ENCODE assay signal across 13 cellular contexts in the genomic region with DNA sequence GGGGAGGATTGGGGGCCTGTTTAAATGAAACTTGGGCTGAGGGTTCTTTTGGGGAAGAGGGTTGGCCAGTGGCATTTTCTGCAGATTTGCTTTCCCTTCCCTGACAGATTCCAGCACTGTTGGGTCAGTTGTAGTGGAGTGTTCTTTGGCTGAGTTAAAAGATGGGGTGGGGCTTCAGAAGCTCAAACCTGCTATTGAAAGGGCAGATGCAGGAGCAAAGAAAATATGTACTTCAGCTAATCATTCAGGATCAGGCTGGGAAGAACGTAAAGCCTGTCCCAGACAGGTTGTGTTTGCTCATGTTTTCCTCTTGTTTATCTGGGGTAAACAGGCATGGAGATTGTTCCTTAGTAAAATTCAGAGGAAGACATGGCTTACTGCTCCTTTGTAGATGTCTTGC. TPM values are rescaled to one million over a fixed set of nuclear protein-coding genes. Genes with fewer than 3 reads are reported as not detected.
DNase-seq lines count a peak whose midpoint lies in the region; ATAC-seq, FAIRE-seq and TF ChIP-seq lines count a peak whose summit lies in the region.
"Had no signal": no experiment of that assay in that cellular context is flagged by ENCODE, and none has a peak within 500 bp of the region (broad histone marks: within the 10 kb centered on the region; RNA-seq: fewer than 3 reads in every experiment).

No MANE protein-coding gene starts in this region.

- TF ChIP-seq POLR2A in A549 (IDR thresholded peaks at IDR 0.05; ENCODE audit: low read length) (no peak), gastroesophageal sphincter (IDR thresholded peaks at IDR 0.05) (no peak)

- peaks cover 3% of the 10 kb centered on the region for H3K9me3 Mint-ChIP-seq in neural progenitor cell
- H3K9me3 Mint-ChIP-seq: activated CD4-positive, alpha-beta memory T cell treated with anti-CD3 and anti-CD28 coated beads for 36 hours had no signal

- POLR2A ChIA-PET in A549 (lab: Yijun Ruan, JAX): no interaction called here
- POLR2A ChIA-PET in RWPE1 (lab: Yijun Ruan, JAX; ENCODE audit: low non-redundant PET): no interaction called here

- H3K36me3 ChIP-seq in gastroesophageal sphincter (no peaks in the 10 kb centered on the region), neural progenitor cell (no peaks in the 10 kb centered on the region)

- peaks cover 2% of the 10 kb centered on the region for H3K27me3 Mint-ChIP-seq in neural progenitor cell (ENCODE audit: insufficient read depth, low read depth)

- H3K4me1 ChIP-seq in A549: peaks cover 23% of the 10 kb centered on the region
- H3K4me1 ChIP-seq in gastroesophageal sphincter: peaks cover 0 to 54% (median 4%) of the 10 kb centered on the region in 3 donors
- H3K4me1 ChIP-seq in neural progenitor cell: peaks cover 71% of the 10 kb centered on the region

- ATAC-seq in A549: peak in 1 of 2 experiments; percentile 13; a peak in 1 of 6 replicates
- no peak for ATAC-seq in gastroesophageal sphincter
- ATAC-seq in HG02623 (IDR thresholded peaks at IDR 0.05; ENCODE audit: unreplicated experiment): no peak
- ATAC-seq: naive thymus-derived CD4-positive, alpha-beta T cell had no signal

- no peak overlapping the region for H3K4me3 ChIP-seq in A549
- peak overlapping the region in 1 of 2 donors; percentile 84 for H3K4me3 ChIP-seq in gastroesophageal sphincter
- no peak overlapping the region for H3K4me3 ChIP-seq in neural progenitor cell
- H3K4me3 ChIP-seq in foreskin fibroblast (ENCODE audit: low read depth in 1 of 2, low read length in 2 of 2): no peak overlapping the region

- peaks cover 60% of the 10 kb centered on the region for H3F3A ChIP-seq in neural progenitor cell (ENCODE audit: low read depth)

- H3K4me3 Mint-ChIP-seq in neural progenitor cell: peak overlapping the region; percentile 59
- H3K4me3 Mint-ChIP-seq: activated CD4-positive, alpha-beta memory T cell treated with anti-CD3 and anti-CD28 coated beads for 36 hours; naive thymus-derived CD4-positive, alpha-beta T cell had no signal

- peaks cover 37% of the 10 kb centered on the region for H3K79me2 ChIP-seq in neural progenitor cell (ENCODE audit: low read depth)

- no peak for TF ChIP-seq CTCF in A549 (IDR thresholded peaks at IDR 0.05)
- no peak for TF ChIP-seq CTCF in RWPE1 (conservative IDR thresholded peaks at IDR 0.05; ENCODE audit: low read depth)
- no peak for TF ChIP-seq CTCF in gastroesophageal sphincter (IDR thresholded peaks at IDR 0.05)
- TF ChIP-seq CTCF in neural progenitor cell (IDR thresholded peaks at IDR 0.05): no peak
- no peak for TF ChIP-seq CTCF in foreskin fibroblast (IDR thresholded peaks at IDR 0.05; ENCODE audit: low read depth, low read length)

- H3K9me3 ChIP-seq in A549 (no peaks in the 10 kb centered on the region), gastroesophageal sphincter (no peaks in the 10 kb centered on the region), neural progenitor cell (ENCODE audit: low read depth) (no peaks in the 10 kb centered on the region)

- TF ChIP-seq RAD21 in A549 (conservative IDR thresholded peaks at IDR 0.05 in 1 of 2, IDR thresholded peaks at IDR 0.05 in 1 of 2): no peak

- TF ChIP-seq EP300 in A549 (IDR thresholded peaks at IDR 0.05): no peak
- TF ChIP-seq EP300 in gastroesophageal sphincter (IDR thresholded peaks at IDR 0.05): no peak

- no peak overlapping the region for H2AFZ ChIP-seq in neural progenitor cell (replicated peaks)

- H3K27ac Mint-ChIP-seq in neural progenitor cell: no peak overlapping the region
- H3K27ac Mint-ChIP-seq: activated CD4-positive, alpha-beta memory T cell treated with anti-CD3 and anti-CD28 coated beads for 36 hours; naive thymus-derived CD4-positive, alpha-beta T cell had no signal

- H3K36me3 Mint-ChIP-seq in neural progenitor cell: peaks cover 9% of the 10 kb centered on the region
- H3K36me3 Mint-ChIP-seq: activated CD4-positive, alpha-beta memory T cell treated with anti-CD3 and anti-CD28 coated beads for 36 hours had no signal

- H3K27ac ChIP-seq in A549 (no peak overlapping the region), RWPE1 (peak overlapping the region; percentile 18), gastroesophageal sphincter (peak overlapping the region in 3 of 4 donors; percentile 68 to 90 (median 88)), neural progenitor cell (no peak overlapping the region)

- H3K27me3 ChIP-seq in gastroesophageal sphincter (no peaks in the 10 kb centered on the region), neural progenitor cell (peaks cover 12% of the 10 kb centered on the region)

- no peak overlapping the region for H3K9ac ChIP-seq in neural progenitor cell

- 18% methylated on average over 1 of the region's 1 CpG for WGBS in A549 (ENCODE audit: missing lambda C conversion rate)
- WGBS in gastroesophageal sphincter (ENCODE audit: low coverage in 1 of 2), 2 donors: 40% methylated on average over 1 of the region's 1 CpG; no CpG with 5 or more reads in 1 of the 2 donors

- H3K4me1 Mint-ChIP-seq in neural progenitor cell: peaks cover 55% of the 10 kb centered on the region

- peak overlapping the region; percentile 25; the same call in 1 of the 3 replicates for H3K4me2 ChIP-seq in A549
- peak overlapping the region; percentile 67 for H3K4me2 ChIP-seq in neural progenitor cell

- peak in 1 of 2 experiments; percentile 26 for DNase-seq in A549 (ENCODE audit: low read depth in 1 of 2, low spot score in 1 of 2)
- no peak for DNase-seq in RWPE1 (ENCODE audit: low spot score)
- no peak for DNase-seq in neural progenitor cell (ENCODE audit: low spot score)
- no peak for DNase-seq in Ammon's horn (ENCODE audit: low spot score)
- DNase-seq in foreskin fibroblast: no peak
- no peak for DNase-seq in activated CD4-positive, alpha-beta T cell treated with anti-CD3 and anti-CD28 coated beads, Interleukin-2, amount 50 U/mL, for 4 hours
- DNase-seq: activated CD4-positive, alpha-beta memory T cell treated with anti-CD3 and anti-CD28 coated beads for 36 hours; activated effector memory CD4-positive, alpha-beta T cell treated with anti-CD3 and anti-CD28 coated beads, Interleukin-2, amount 50 U/mL, for 16 hours; naive thymus-derived CD4-positive, alpha-beta T cell; NCI-H345; T-helper 2 cell had no signal

- H4K20me1 ChIP-seq in neural progenitor cell (ENCODE audit: low read depth): peaks cover 12% of the 10 kb centered on the region

- CTCF ChIA-PET in A549 (lab: Yijun Ruan, JAX) (no interaction called here), RWPE1 (lab: Yijun Ruan, JAX) (interaction anchor here (0.6 kb wide), 1 partner anchor 45 kb away, joined by 3 read pairs; no protein-coding TSS in a partner anchor)

- no peak for FAIRE-seq in A549 (lab: Jason Lieb, UNC)

TF ChIP-seq in A549, 52 proteins besides CTCF, POLR2A, EP300 and RAD21:
- TF ChIP-seq, protein P1, sequence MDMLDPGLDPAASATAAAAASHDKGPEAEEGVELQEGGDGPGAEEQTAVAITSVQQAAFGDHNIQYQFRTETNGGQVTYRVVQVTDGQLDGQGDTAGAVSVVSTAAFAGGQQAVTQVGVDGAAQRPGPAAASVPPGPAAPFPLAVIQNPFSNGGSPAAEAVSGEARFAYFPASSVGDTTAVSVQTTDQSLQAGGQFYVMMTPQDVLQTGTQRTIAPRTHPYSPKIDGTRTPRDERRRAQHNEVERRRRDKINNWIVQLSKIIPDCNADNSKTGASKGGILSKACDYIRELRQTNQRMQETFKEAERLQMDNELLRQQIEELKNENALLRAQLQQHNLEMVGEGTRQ (IDR thresholded peaks at IDR 0.05): no peak
- TF ChIP-seq PHF8 (IDR thresholded peaks at IDR 0.05; ENCODE audit: borderline replicate concordance, low read depth) (no peak), MYC (IDR thresholded peaks at IDR 0.05; ENCODE audit: borderline replicate concordance, low read length) (no peak), NPAS2 (CRISPR knock-in tag; IDR thresholded peaks at IDR 0.05; ENCODE audit: borderline replicate concordance) (no peak), EHMT2 (IDR thresholded peaks at IDR 0.05; ENCODE audit: low read depth) (no peak), JUNB (IDR thresholded peaks at IDR 0.05) (no peak), FOSB (CRISPR knock-in tag; IDR thresholded peaks at IDR 0.05) (no peak), HEYL (CRISPR knock-in tag; IDR thresholded peaks at IDR 0.05) (no peak), CBX8 (IDR thresholded peaks at IDR 0.05) (no peak), HOXB5 (CRISPR knock-in tag; IDR thresholded peaks at IDR 0.05) (no peak)
- TF ChIP-seq, protein P2, sequence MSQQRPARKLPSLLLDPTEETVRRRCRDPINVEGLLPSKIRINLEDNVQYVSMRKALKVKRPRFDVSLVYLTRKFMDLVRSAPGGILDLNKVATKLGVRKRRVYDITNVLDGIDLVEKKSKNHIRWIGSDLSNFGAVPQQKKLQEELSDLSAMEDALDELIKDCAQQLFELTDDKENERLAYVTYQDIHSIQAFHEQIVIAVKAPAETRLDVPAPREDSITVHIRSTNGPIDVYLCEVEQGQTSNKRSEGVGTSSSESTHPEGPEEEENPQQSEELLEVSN (IDR thresholded peaks at IDR 0.05; ENCODE audit: borderline replicate concordance, low read depth): no peak
- TF ChIP-seq, protein P3, sequence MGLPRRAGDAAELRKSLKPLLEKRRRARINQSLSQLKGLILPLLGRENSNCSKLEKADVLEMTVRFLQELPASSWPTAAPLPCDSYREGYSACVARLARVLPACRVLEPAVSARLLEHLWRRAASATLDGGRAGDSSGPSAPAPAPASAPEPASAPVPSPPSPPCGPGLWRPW (IDR thresholded peaks at IDR 0.05): no peak
TF ChIP-seq in A549: peak in this region for 0.

RNA-seq across cellular contexts. Expression of a gene that starts 2.5 kb away (rescaled TPM):
- polyA plus RNA-seq in A549 (2011; rRNA removed) (3.0 and 3.2 TPM in 2 replicates), A549 (2017; fragmentation: RNase III; extraction: RNeasy Plus Mini Kit Qiagen cat#74134 plus additional on column Dnase treatment) (2.1 to 2.5 TPM (median 2.4 TPM) in 3 replicates)
- 1.2 and 1.5 TPM in 2 replicates for polyA plus RNA-seq in A549 (2012; cell fraction: cytosol; rRNA removed)
- 1.5 and 1.6 TPM in 2 replicates for polyA plus RNA-seq in A549 (2012; cell fraction: nucleus; rRNA removed)
- 5.1 and 8.4 TPM in 2 replicates for polyA minus RNA-seq in A549 (2011; rRNA and poly(A)+ RNA removed)
- total RNA-seq in gastroesophageal sphincter (10 to 100 TPM; 48.9 to 78.9 (median 64.6) TPM), neural progenitor cell (ENCODE audit: low replicate concordance) (10.2 and 11.8 TPM in 2 replicates)
- polyA plus RNA-seq: naive thymus-derived CD4-positive, alpha-beta T cell had no signal

Comparison
In these comparisons a context has a peak if more than half of its experiments do, and no peak if none do; other contexts are left out.
1. H3K27ac ChIP-seq: peak in RWPE1 (single experiment) and gastroesophageal sphincter (3 of 4); none in A549 (0 of 2) and neural progenitor cell (single experiment).